Comparison of ENCODE assay signal across 23 cellular contexts in the genomic region with DNA sequence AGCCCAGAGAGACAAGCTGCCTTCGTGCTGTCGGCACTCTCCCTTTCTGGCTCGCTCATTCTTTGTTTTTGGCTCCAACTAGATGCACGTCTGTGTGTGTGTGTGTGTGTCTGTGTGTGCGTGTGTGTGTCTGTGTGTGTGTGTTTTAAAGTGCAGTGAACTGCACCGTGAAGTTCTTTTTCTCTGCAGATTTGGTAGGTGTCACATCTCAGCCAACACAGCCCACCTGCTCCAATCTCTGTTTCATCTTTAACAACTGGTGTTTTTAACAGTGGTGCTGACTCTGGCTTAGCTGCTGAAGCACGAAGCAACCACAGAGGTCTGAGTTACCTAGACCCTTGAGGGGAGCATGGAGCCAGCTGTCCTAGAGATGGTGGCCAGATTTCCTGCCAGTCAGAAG.
DNase-seq lines count a peak whose midpoint lies in the region; ATAC-seq lines count a peak whose summit lies in the region.
"Had no signal": no experiment of that assay in that cellular context is flagged by ENCODE, and none has a peak within 500 bp of the region (broad histone marks: within the 10 kb centered on the region; RNA-seq: fewer than 3 reads in every experiment).

No MANE protein-coding gene starts in this region.

- DNase-seq in NCI-H2171 treated with DMSO at 0.1 percent for 48 hours (lab: John Stamatoyannopoulos, UW) (peak; percentile 92), left kidney (ENCODE audit: low read depth, low spot score) (peak; percentile 64), NCI-H2107 (lab: John Stamatoyannopoulos, UW) (no peak)
- no peak for DNase-seq in T-helper 2 cell treated with Interferon-gamma antibody and Interleukin-4, amounts not matched to agents 5 μg/mL and 100 μg/mL, for 36 hours (ENCODE audit: low spot score)
- DNase-seq: activated CD8-positive, alpha-beta T cell treated with anti-CD3 and anti-CD28 coated beads, Interleukin-2, amount 10 ng/mL, durations not matched to agents 7 days and 5 days; activated gamma-delta T cell treated with Interleukin-2 at 50 U/mL for 16 hours; activated T-cell treated with anti-CD3 and anti-CD28 coated beads, Interleukin-2, amount 50 U/mL, for 1 hour; COR-L47; heart left ventricle; left cardiac atrium; mesendoderm; MG63; natural killer cell; NCI-H1417 treated with DMSO at 0.1 percent for 48 hours; T1000 had no signal

- peaks cover 2% of the 10 kb centered on the region for H3K27me3 Mint-ChIP-seq in T-helper 2 cell treated with Interferon-gamma antibody and Interleukin-4, amounts not matched to agents 5 μg/mL and 100 μg/mL, for 36 hours (ENCODE audit: low read depth)

- no peaks in the 10 kb centered on the region for H3K36me3 Mint-ChIP-seq in T-helper 2 cell treated with Interferon-gamma antibody and Interleukin-4, amounts not matched to agents 5 μg/mL and 100 μg/mL, for 36 hours (ENCODE audit: low read depth)
- H3K36me3 Mint-ChIP-seq: natural killer cell, WTC11 had no signal

- H3K9me3 Mint-ChIP-seq in T-helper 2 cell treated with Interferon-gamma antibody and Interleukin-4, amounts not matched to agents 5 μg/mL and 100 μg/mL, for 36 hours, result no peaks in the 10 kb centered on the region
- H3K9me3 Mint-ChIP-seq: dendritic cell treated with granulocyte-macrophage colony-stimulating factor and Interleukin-4, amounts not matched to agents 40 ng/mL and 50 ng/mL, for 4 days; natural killer cell; WTC11 had no signal

- ATAC-seq in GM21367 (IDR thresholded peaks at IDR 0.05; ENCODE audit: unreplicated experiment) (peak; percentile 46), GM21717 (IDR thresholded peaks at IDR 0.05; ENCODE audit: unreplicated experiment) (no peak)
- ATAC-seq in activated CD4-positive, CD25-positive, alpha-beta regulatory T cell treated with anti-CD3 and anti-CD28 coated beads, Interleukin-2, amount 50 U/mL, for 24 hours, result no peak
- ATAC-seq: activated CD8-positive, alpha-beta T cell treated with anti-CD3 and anti-CD28 coated beads, Interleukin-2, amount 10 ng/mL, durations not matched to agents 7 days and 5 days; heart left ventricle; left cardiac atrium; natural killer cell; Right ventricle myocardium inferior; WTC11 had no signal

- no peak overlapping the region for H3K4me3 Mint-ChIP-seq in T-helper 2 cell treated with Interferon-gamma antibody and Interleukin-4, amounts not matched to agents 5 μg/mL and 100 μg/mL, for 36 hours
- H3K4me3 Mint-ChIP-seq: activated CD8-positive, alpha-beta T cell treated with anti-CD3 and anti-CD28 coated beads, Interleukin-2, amount 10 ng/mL, durations not matched to agents 7 days and 5 days; dendritic cell treated with granulocyte-macrophage colony-stimulating factor and Interleukin-4, amounts not matched to agents 40 ng/mL and 50 ng/mL, for 4 days; natural killer cell; WTC11 had no signal

- H3K27ac Mint-ChIP-seq in T-helper 2 cell treated with Interferon-gamma antibody and Interleukin-4, amounts not matched to agents 5 μg/mL and 100 μg/mL, for 36 hours, result no peak overlapping the region
- H3K27ac Mint-ChIP-seq: activated CD8-positive, alpha-beta T cell treated with anti-CD3 and anti-CD28 coated beads, Interleukin-2, amount 10 ng/mL, durations not matched to agents 7 days and 5 days; dendritic cell treated with granulocyte-macrophage colony-stimulating factor and Interleukin-4, amounts not matched to agents 40 ng/mL and 50 ng/mL, for 4 days; natural killer cell; WTC11 had no signal

- H3K4me1 Mint-ChIP-seq in T-helper 2 cell treated with Interferon-gamma antibody and Interleukin-4, amounts not matched to agents 5 μg/mL and 100 μg/mL, for 36 hours (ENCODE audit: low read depth), result no peaks in the 10 kb centered on the region
- H3K4me1 Mint-ChIP-seq: natural killer cell had no signal

- peak overlapping the region; percentile 7; the same call in 1 of the 2 replicates for H3K4me3 ChIP-seq in GM08714 (ENCODE audit: low read length)
- H3K4me3 ChIP-seq: BLaER1, heart left ventricle, MG63 had no signal

Comparison
In these comparisons a context has a peak if more than half of its experiments do, and no peak if none do; other contexts are left out.
1. DNase-seq: peak in NCI-H2171 treated with DMSO at 0.1 percent for 48 hours (single experiment) and left kidney (single experiment); none in T-helper 2 cell treated with Interferon-gamma antibody and Interleukin-4, amounts not matched to agents 5 μg/mL and 100 μg/mL, for 36 hours (single experiment) and NCI-H2107 (single experiment).